In genomic region chr5:176864755-176865154, GRCh38 we compare ENCODE assay signal across 10 cellular contexts. TPM values are rescaled to one million over a fixed set of nuclear protein-coding genes. Genes with fewer than 3 reads are reported as not detected.
"Had no signal": no experiment of that assay in that cellular context is flagged by ENCODE, and none has a peak within 500 bp of the region (broad histone marks: within the 10 kb centered on the region; RNA-seq: fewer than 3 reads in every experiment).

No MANE protein-coding gene starts in this region.

- ATAC-seq: HCT116 had no signal

- H3K27ac ChIP-seq: GM23248 had no signal

- H3K9me3 ChIP-seq: HAP-1 had no signal

- H3K9ac ChIP-seq: GM23248 had no signal

- H3K36me3 ChIP-seq: HAP-1 had no signal

- DNase-seq: GM23248, GOT3, H9, HCEC 1CT, HFFc6 had no signal

- H2AFZ ChIP-seq: GM23248, GM23338 had no signal

- H3K4me2 ChIP-seq: GM23338 had no signal

- H3K4me1 ChIP-seq: HAP-1 had no signal

- H3K4me3 ChIP-seq: GM23248, GM23338, HAP-1 had no signal

- FAIRE-seq: H54 had no signal

RNA-seq across cellular contexts. Expression of gene HK3, which starts 34.4 kb away (rescaled TPM):
- total RNA-seq: GM23248, GM23338, H7, H9, HFFc6 had no signal
- polyA plus RNA-seq: GM23248, GM23338 had no signal

RNA-seq across cellular contexts. Expression of gene UNC5A, which starts 54.4 kb away (rescaled TPM):
- total RNA-seq: GM23248, HFFc6 had no signal
- polyA plus RNA-seq: GM23248 had no signal
